Comparison of ENCODE assay signal across 17 cellular contexts in the genomic region with DNA sequence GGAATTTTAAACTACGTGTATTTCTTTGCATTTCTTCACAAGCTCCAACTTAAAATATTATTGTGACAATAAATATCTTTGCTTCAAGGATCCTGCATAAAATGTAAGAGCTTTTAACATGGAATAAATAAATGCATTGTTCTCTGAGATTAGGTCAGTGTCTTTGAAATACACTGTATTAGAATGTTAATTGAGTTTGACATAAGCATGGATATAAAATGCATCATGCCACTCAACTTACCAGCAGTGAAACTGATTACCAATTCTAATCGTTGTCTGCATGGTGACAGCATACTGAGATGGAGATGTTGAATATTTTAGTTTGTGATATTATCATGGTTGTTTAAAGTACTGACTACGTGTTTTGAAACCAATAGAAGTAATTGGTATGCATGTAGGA.
DNase-seq lines count a peak whose midpoint lies in the region; ATAC-seq and TF ChIP-seq lines count a peak whose summit lies in the region.
"Had no signal": no experiment of that assay in that cellular context is flagged by ENCODE, and none has a peak within 500 bp of the region (broad histone marks: within the 10 kb centered on the region; RNA-seq: fewer than 3 reads in every experiment).

No MANE protein-coding gene starts in this region.

- ATAC-seq in GM21619 (IDR thresholded peaks at IDR 0.05; ENCODE audit: unreplicated experiment), result no peak
- ATAC-seq: HepG2 had no signal

- H3K4me3 Mint-ChIP-seq in brain (peak overlapping the region in 1 of 5 experiments; percentile 7), neural progenitor cell (no peak overlapping the region)
- H3K4me3 Mint-ChIP-seq: CD4-positive, CD25-positive, alpha-beta regulatory T cell; CD8-positive, alpha-beta memory T cell; H9; IgD-negative memory B cell had no signal

- H3K9ac ChIP-seq in neural progenitor cell, result no peak overlapping the region

- TF ChIP-seq CTCF in brain (conservative IDR thresholded peaks at IDR 0.05) (no peak), neural progenitor cell (IDR thresholded peaks at IDR 0.05) (no peak), hepatocyte (IDR thresholded peaks at IDR 0.05; ENCODE audit: poor library complexity) (no peak)

- H3K36me3 Mint-ChIP-seq in brain (peaks cover 12% of the 10 kb centered on the region), neural progenitor cell (peaks cover 3% of the 10 kb centered on the region)
- H3K36me3 Mint-ChIP-seq: CD4-positive, CD25-positive, alpha-beta regulatory T cell; CD8-positive, alpha-beta memory T cell; IgD-negative memory B cell had no signal

- DNase-seq in SK-N-DZ (ENCODE audit: low spot score) (peak; percentile 21), neural progenitor cell (ENCODE audit: low spot score) (no peak), hepatocyte (ENCODE audit: low spot score) (no peak)
- DNase-seq in stimulated activated CD4-positive, alpha-beta T cell treated with anti-CD3 and anti-CD28 coated beads, Interleukin-4, amount 100 ng/mL, for 1 hour, result no peak
- DNase-seq: ACHN; BE2C; C1 segment of cervical spinal cord; CD4-positive, CD25-positive, alpha-beta regulatory T cell; CD8-positive, alpha-beta memory T cell; COR-L47; DMS 273 treated with DMSO at 0.1 percent for 48 hours; H9 had no signal

- H3K27ac Mint-ChIP-seq in brain (peak overlapping the region in 3 of 5 experiments; percentile 54 to 94 (median 74)), neural progenitor cell (peak overlapping the region; percentile 85)
- H3K27ac Mint-ChIP-seq: CD4-positive, CD25-positive, alpha-beta regulatory T cell; CD8-positive, alpha-beta memory T cell; H9; IgD-negative memory B cell had no signal

- H3K9me3 ChIP-seq in neural progenitor cell (ENCODE audit: low read depth), result no peaks in the 10 kb centered on the region
- H3K9me3 ChIP-seq in hepatocyte (ENCODE audit: low read depth), result no peaks in the 10 kb centered on the region
- H3K9me3 ChIP-seq: BE2C had no signal

- no peak overlapping the region for H3K4me3 ChIP-seq in neural progenitor cell
- no peak overlapping the region for H3K4me3 ChIP-seq in hepatocyte

- H3K9me2 ChIP-seq in hepatocyte (replicated peaks; ENCODE audit: insufficient read depth), result no peaks in the 10 kb centered on the region

- H4K20me1 ChIP-seq in neural progenitor cell (ENCODE audit: low read depth), result no peaks in the 10 kb centered on the region
- no peaks in the 10 kb centered on the region for H4K20me1 ChIP-seq in hepatocyte (ENCODE audit: insufficient read depth, poor library complexity, severe bottlenecking)

- no peaks in the 10 kb centered on the region for H3F3A ChIP-seq in neural progenitor cell (ENCODE audit: low read depth)

- H2AFZ ChIP-seq in neural progenitor cell (replicated peaks) (no peak overlapping the region), hepatocyte (no peak overlapping the region)

- H3K4me1 Mint-ChIP-seq in brain (peaks cover 37% of the 10 kb centered on the region), neural progenitor cell (peaks cover 33% of the 10 kb centered on the region)
- H3K4me1 Mint-ChIP-seq: CD4-positive, CD25-positive, alpha-beta regulatory T cell; CD8-positive, alpha-beta memory T cell; IgD-negative memory B cell had no signal

- peaks cover 13% of the 10 kb centered on the region for H3K4me1 ChIP-seq in neural progenitor cell
- H3K4me1 ChIP-seq in hepatocyte (ENCODE audit: insufficient read depth), result peaks cover 4% of the 10 kb centered on the region

- H3K79me2 ChIP-seq in neural progenitor cell (ENCODE audit: low read depth), result no peaks in the 10 kb centered on the region
- H3K79me2 ChIP-seq in hepatocyte, result no peaks in the 10 kb centered on the region

- 67% methylated on average over 3 of the region's 3 CpGs for WGBS in hepatocyte (ENCODE audit: low lambda C conversion rate, missing lambda C conversion rate)

- H3K4me2 ChIP-seq in neural progenitor cell (no peak overlapping the region), hepatocyte (no peak overlapping the region)

- H3K27me3 Mint-ChIP-seq in brain (no peaks in the 10 kb centered on the region), neural progenitor cell (ENCODE audit: insufficient read depth, low read depth) (peaks cover 6% of the 10 kb centered on the region)
- H3K27me3 Mint-ChIP-seq: CD4-positive, CD25-positive, alpha-beta regulatory T cell; CD8-positive, alpha-beta memory T cell had no signal

- H3K27ac ChIP-seq in neural progenitor cell, result no peak overlapping the region
- no peak overlapping the region for H3K27ac ChIP-seq in hepatocyte

- no peaks in the 10 kb centered on the region for H3K27me3 ChIP-seq in neural progenitor cell
- H3K27me3 ChIP-seq in hepatocyte, result no peaks in the 10 kb centered on the region
- H3K27me3 ChIP-seq: BE2C had no signal

- no peak for TF ChIP-seq RAD21 in Ishikawa (IDR thresholded peaks at IDR 0.05; ENCODE audit: low read depth)

- H3K36me3 ChIP-seq in neural progenitor cell (no peaks in the 10 kb centered on the region), hepatocyte (replicated peaks; ENCODE audit: insufficient read depth, low read depth) (no peaks in the 10 kb centered on the region)
- H3K36me3 ChIP-seq: BE2C had no signal

- peaks cover 9 to 20% (median 16%) of the 10 kb centered on the region in 5 experiments for H3K9me3 Mint-ChIP-seq in brain
- H3K9me3 Mint-ChIP-seq in neural progenitor cell, result peaks cover 17% of the 10 kb centered on the region

- no peak for TF ChIP-seq EP300 in Ishikawa (IDR thresholded peaks at IDR 0.05; ENCODE audit: borderline replicate concordance)

TF ChIP-seq in Ishikawa, 13 proteins besides CTCF, POLR2A, EP300 and RAD21:
- no peak for TF ChIP-seq NFIC (IDR thresholded peaks at IDR 0.05)
- TF ChIP-seq TEAD4 (IDR thresholded peaks at IDR 0.05), result 0 out of 2 replicates have a peak, but pooled peaks have one; percentile 18
- TF ChIP-seq, protein P1, sequence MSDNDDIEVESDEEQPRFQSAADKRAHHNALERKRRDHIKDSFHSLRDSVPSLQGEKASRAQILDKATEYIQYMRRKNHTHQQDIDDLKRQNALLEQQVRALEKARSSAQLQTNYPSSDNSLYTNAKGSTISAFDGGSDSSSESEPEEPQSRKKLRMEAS (IDR thresholded peaks at IDR 0.05), result no peak
- TF ChIP-seq, protein P2, sequence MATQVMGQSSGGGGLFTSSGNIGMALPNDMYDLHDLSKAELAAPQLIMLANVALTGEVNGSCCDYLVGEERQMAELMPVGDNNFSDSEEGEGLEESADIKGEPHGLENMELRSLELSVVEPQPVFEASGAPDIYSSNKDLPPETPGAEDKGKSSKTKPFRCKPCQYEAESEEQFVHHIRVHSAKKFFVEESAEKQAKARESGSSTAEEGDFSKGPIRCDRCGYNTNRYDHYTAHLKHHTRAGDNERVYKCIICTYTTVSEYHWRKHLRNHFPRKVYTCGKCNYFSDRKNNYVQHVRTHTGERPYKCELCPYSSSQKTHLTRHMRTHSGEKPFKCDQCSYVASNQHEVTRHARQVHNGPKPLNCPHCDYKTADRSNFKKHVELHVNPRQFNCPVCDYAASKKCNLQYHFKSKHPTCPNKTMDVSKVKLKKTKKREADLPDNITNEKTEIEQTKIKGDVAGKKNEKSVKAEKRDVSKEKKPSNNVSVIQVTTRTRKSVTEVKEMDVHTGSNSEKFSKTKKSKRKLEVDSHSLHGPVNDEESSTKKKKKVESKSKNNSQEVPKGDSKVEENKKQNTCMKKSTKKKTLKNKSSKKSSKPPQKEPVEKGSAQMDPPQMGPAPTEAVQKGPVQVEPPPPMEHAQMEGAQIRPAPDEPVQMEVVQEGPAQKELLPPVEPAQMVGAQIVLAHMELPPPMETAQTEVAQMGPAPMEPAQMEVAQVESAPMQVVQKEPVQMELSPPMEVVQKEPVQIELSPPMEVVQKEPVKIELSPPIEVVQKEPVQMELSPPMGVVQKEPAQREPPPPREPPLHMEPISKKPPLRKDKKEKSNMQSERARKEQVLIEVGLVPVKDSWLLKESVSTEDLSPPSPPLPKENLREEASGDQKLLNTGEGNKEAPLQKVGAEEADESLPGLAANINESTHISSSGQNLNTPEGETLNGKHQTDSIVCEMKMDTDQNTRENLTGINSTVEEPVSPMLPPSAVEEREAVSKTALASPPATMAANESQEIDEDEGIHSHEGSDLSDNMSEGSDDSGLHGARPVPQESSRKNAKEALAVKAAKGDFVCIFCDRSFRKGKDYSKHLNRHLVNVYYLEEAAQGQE (IDR thresholded peaks at IDR 0.05; ENCODE audit: low read depth), result no peak
- no peak for TF ChIP-seq FOXM1 (IDR thresholded peaks at IDR 0.05; ENCODE audit: borderline replicate concordance, low read depth)
- TF ChIP-seq CREB1 (IDR thresholded peaks at IDR 0.05; ENCODE audit: low read depth), result no peak
- TF ChIP-seq TAF1 (IDR thresholded peaks at IDR 0.05; ENCODE audit: low read depth), result no peak
TF ChIP-seq in Ishikawa: peak in this region for 1.
